Comparison of ENCODE assay signal across 1 cellular context in the genomic region with DNA sequence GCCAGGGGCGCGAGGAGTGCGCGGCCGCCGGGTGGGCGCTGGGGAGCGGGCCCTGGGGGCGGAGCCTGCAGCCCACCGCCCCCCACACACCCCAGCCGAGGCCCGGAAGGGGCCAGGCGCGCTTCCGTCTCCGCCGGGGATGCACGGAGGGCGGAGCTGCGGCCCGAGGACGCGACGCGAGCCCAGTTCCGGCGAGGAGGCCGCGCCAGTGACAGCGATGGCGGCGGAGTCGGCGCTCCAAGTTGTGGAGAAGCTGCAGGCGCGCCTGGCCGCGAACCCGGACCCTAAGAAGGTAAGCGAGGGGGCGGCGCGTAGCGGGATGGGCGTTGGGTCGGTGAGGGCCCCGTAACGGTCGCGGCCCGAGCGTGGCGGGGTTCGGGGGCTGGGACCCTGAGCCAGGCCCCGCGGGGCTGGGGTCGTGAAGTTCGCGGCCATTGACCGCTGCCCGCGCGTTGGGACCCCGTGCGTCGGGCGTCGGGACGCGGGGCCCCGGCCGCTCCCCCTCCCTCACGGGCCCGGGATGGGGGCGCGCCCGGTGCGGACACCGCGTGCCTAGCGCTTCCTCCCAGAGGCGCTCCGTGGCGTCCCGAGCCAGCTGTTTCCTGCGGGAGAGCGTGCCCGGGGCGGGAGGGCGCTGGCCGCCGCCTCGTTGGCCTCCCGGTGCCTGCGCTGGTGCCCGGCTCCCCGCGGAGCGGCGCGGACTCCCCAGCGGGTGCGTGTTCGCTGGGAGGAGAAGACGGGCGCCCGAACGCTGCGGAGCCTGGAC.
A peak's percentile ranks its signal among the peaks of the same experiment; 100 is the strongest.
TF ChIP-seq lines count a peak whose summit lies in the region.

A gene with protein sequence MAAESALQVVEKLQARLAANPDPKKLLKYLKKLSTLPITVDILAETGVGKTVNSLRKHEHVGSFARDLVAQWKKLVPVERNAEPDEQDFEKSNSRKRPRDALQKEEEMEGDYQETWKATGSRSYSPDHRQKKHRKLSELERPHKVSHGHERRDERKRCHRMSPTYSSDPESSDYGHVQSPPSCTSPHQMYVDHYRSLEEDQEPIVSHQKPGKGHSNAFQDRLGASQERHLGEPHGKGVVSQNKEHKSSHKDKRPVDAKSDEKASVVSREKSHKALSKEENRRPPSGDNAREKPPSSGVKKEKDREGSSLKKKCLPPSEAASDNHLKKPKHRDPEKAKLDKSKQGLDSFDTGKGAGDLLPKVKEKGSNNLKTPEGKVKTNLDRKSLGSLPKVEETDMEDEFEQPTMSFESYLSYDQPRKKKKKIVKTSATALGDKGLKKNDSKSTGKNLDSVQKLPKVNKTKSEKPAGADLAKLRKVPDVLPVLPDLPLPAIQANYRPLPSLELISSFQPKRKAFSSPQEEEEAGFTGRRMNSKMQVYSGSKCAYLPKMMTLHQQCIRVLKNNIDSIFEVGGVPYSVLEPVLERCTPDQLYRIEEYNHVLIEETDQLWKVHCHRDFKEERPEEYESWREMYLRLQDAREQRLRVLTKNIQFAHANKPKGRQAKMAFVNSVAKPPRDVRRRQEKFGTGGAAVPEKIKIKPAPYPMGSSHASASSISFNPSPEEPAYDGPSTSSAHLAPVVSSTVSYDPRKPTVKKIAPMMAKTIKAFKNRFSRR (plus strand): TSS at position 185 of the 766 bp plus-strand sequence. CDS start 33 bp downstream, at position 218.

TF ChIP-seq in Ishikawa, 13 proteins besides CTCF, POLR2A, EP300 and RAD21 (continued from another document):
- TF ChIP-seq, protein P1, sequence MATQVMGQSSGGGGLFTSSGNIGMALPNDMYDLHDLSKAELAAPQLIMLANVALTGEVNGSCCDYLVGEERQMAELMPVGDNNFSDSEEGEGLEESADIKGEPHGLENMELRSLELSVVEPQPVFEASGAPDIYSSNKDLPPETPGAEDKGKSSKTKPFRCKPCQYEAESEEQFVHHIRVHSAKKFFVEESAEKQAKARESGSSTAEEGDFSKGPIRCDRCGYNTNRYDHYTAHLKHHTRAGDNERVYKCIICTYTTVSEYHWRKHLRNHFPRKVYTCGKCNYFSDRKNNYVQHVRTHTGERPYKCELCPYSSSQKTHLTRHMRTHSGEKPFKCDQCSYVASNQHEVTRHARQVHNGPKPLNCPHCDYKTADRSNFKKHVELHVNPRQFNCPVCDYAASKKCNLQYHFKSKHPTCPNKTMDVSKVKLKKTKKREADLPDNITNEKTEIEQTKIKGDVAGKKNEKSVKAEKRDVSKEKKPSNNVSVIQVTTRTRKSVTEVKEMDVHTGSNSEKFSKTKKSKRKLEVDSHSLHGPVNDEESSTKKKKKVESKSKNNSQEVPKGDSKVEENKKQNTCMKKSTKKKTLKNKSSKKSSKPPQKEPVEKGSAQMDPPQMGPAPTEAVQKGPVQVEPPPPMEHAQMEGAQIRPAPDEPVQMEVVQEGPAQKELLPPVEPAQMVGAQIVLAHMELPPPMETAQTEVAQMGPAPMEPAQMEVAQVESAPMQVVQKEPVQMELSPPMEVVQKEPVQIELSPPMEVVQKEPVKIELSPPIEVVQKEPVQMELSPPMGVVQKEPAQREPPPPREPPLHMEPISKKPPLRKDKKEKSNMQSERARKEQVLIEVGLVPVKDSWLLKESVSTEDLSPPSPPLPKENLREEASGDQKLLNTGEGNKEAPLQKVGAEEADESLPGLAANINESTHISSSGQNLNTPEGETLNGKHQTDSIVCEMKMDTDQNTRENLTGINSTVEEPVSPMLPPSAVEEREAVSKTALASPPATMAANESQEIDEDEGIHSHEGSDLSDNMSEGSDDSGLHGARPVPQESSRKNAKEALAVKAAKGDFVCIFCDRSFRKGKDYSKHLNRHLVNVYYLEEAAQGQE (IDR thresholded peaks at IDR 0.05; ENCODE audit: low read depth) = 0 out of 2 replicates have a peak, but pooled peaks have one; percentile 7
- TF ChIP-seq, protein P2, sequence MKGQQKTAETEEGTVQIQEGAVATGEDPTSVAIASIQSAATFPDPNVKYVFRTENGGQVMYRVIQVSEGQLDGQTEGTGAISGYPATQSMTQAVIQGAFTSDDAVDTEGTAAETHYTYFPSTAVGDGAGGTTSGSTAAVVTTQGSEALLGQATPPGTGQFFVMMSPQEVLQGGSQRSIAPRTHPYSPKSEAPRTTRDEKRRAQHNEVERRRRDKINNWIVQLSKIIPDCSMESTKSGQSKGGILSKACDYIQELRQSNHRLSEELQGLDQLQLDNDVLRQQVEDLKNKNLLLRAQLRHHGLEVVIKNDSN (IDR thresholded peaks at IDR 0.05) = no peak
TF ChIP-seq in Ishikawa: peak in this region for 6.
